In genomic region chr9:131179561-131180219, GRCh38 we compare ENCODE assay signal across 11 cellular contexts. TPM values are rescaled to one million over a fixed set of nuclear protein-coding genes. Genes with fewer than 3 reads are reported as not detected.
DNase-seq lines count a peak whose midpoint lies in the region; ATAC-seq and TF ChIP-seq lines count a peak whose summit lies in the region.
"Had no signal": no experiment of that assay in that cellular context is flagged by ENCODE, and none has a peak within 500 bp of the region (broad histone marks: within the 10 kb centered on the region; RNA-seq: fewer than 3 reads in every experiment).

No MANE protein-coding gene starts in this region.

- H3K9me3 ChIP-seq in AG04450 (ENCODE audit: control insufficient read depth, insufficient read depth, low read length), result no peaks in the 10 kb centered on the region
- H3K9me3 ChIP-seq: BLaER1 had no signal

- DNase-seq in AG04450 (ENCODE audit: low read depth, low spot score) (peak; percentile 85), HFFc6 (peak; percentile 87), activated B cell treated with CpG ODN at 0.5 μM for 24 hours (no peak), iris pigment epithelial cell (ENCODE audit: low read depth) (peak; percentile 84), cerebellum (ENCODE audit: low spot score) (no peak), NCI-H2196 (lab: John Stamatoyannopoulos, UW; ENCODE audit: unreplicated experiment) (no peak), HPDE6-E6E7 (ENCODE audit: extremely low spot score) (no peak)
- DNase-seq: dorsolateral prefrontal cortex, NCI-H1105 had no signal

- ATAC-seq in activated B cell treated with CpG ODN at 0.5 μM for 24 hours (ENCODE audit: low read depth), result peak; percentile 57
- ATAC-seq in HG03439 (IDR thresholded peaks at IDR 0.05; ENCODE audit: unreplicated experiment), result no peak

- CTCF ChIA-PET in AG04450 (lab: Charles Lee), result interaction anchor here (0.9 to 7.6 kb wide), 6 partner anchors 18 to 161 kb away, joined by 3 to 199 read pairs (median 4); no protein-coding TSS in a partner anchor
- CTCF ChIA-PET in activated B cell treated with CpG ODN at 0.5 μM for 24 hours (lab: Charles Lee), result interaction anchor here (0.8 to 8.6 kb wide), 8 partner anchors 26 to 156 kb away, joined by 3 to 198 read pairs (median 6); no protein-coding TSS in a partner anchor

- H3K9me3 Mint-ChIP-seq in HFFc6, result no peaks in the 10 kb centered on the region
- H3K9me3 Mint-ChIP-seq in activated B cell treated with CpG ODN at 0.5 μM for 24 hours, result no peaks in the 10 kb centered on the region

- H3K27ac Mint-ChIP-seq in HFFc6 (peak overlapping the region; percentile 94), activated B cell treated with CpG ODN at 0.5 μM for 24 hours (peak overlapping the region; percentile 68)

- intact Hi-C loops in activated B cell treated with CpG ODN at 0.5 μM for 24 hours (cut with micrococcal nuclease), result loop anchor here (2.0 kb wide), 1 partner anchor 121 kb away; no protein-coding TSS in a partner anchor

- TF ChIP-seq CTCF in AG04450 (IDR thresholded peaks at IDR 0.05; ENCODE audit: low read depth, low read length) (no peak), HFFc6 (IDR thresholded peaks at IDR 0.05) (no peak), activated B cell treated with CpG ODN at 0.5 μM for 24 hours (IDR thresholded peaks at IDR 0.05) (no peak)

- POLR2A ChIA-PET in AG04450 (lab: Yijun Ruan, JAX) (interaction anchor here (0.6 to 1.9 kb wide), 3 partner anchors 54 to 157 kb away, joined by 6 to 7 read pairs (median 6); partner anchors contain the start of gene NUP214), activated B cell treated with CpG ODN at 0.5 μM for 24 hours (lab: Charles Lee) (interaction anchor here (0.5 to 1.9 kb wide), 12 partner anchors 12 to 412 kb away, joined by 3 to 11 read pairs (median 5); partner anchors contain the start of genes FAM78A and NUP214)

- no peaks in the 10 kb centered on the region for H3K27me3 ChIP-seq in AG04450 (ENCODE audit: control insufficient read depth, insufficient read depth, low read length)
- H3K27me3 ChIP-seq: BLaER1, dorsolateral prefrontal cortex had no signal

- H3K4me1 Mint-ChIP-seq in HFFc6 (ENCODE audit: low read depth) (peaks cover 44% of the 10 kb centered on the region), activated B cell treated with CpG ODN at 0.5 μM for 24 hours (peaks cover 44% of the 10 kb centered on the region)

- no peak overlapping the region for H3K4me3 ChIP-seq in AG04450 (ENCODE audit: low read depth, low read length)
- H3K4me3 ChIP-seq: BLaER1, dorsolateral prefrontal cortex had no signal

- H3K36me3 Mint-ChIP-seq in HFFc6 (ENCODE audit: low read depth), result peaks cover 42% of the 10 kb centered on the region
- H3K36me3 Mint-ChIP-seq in activated B cell treated with CpG ODN at 0.5 μM for 24 hours (ENCODE audit: low read depth), result peaks cover 78% of the 10 kb centered on the region

- peak overlapping the region; percentile 84 for H3K4me3 Mint-ChIP-seq in HFFc6
- peak overlapping the region; percentile 39 for H3K4me3 Mint-ChIP-seq in activated B cell treated with CpG ODN at 0.5 μM for 24 hours

- H3K27me3 Mint-ChIP-seq in HFFc6 (ENCODE audit: insufficient read depth), result no peaks in the 10 kb centered on the region; the same call in 1 of the 2 replicates
- H3K27me3 Mint-ChIP-seq in activated B cell treated with CpG ODN at 0.5 μM for 24 hours, result no peaks in the 10 kb centered on the region

- H3K27ac ChIP-seq in AG04450 (ENCODE audit: low read depth, low read length), result peak overlapping the region; percentile 89
- H3K27ac ChIP-seq: BLaER1 had no signal

RNA-seq across cellular contexts. Expression of gene NUP214, which starts 54.3 kb away (rescaled TPM):
- polyA plus RNA-seq in AG04450 (2011; rRNA removed), result 7.9 and 12.4 TPM in 2 replicates
- polyA minus RNA-seq in AG04450 (2011; rRNA and poly(A)+ RNA removed), result 23.9 and 33.5 TPM in 2 replicates
- 10 to 100 TPM; 34.2 to 43.7 (median 39.3) TPM for total RNA-seq in HFFc6 (2021; fragmentation: NEBNext Ultra II Directional; extraction: Animal tissue kit (Norgen Biotek cat#: 25700))
- total RNA-seq in activated B cell treated with CpG ODN at 0.5 μM for 24 hours, result 72.2 and 90.9 TPM in 2 replicates
- total RNA-seq in cerebellum, result 26.2 TPM

Comparison
In these comparisons a context has a peak if more than half of its experiments do, and no peak if none do; other contexts are left out.
1. DNase-seq: peak in AG04450 (single experiment), HFFc6 (single experiment) and iris pigment epithelial cell (single experiment); none in activated B cell treated with CpG ODN at 0.5 μM for 24 hours (single experiment), cerebellum (single experiment), NCI-H2196 (single experiment) and HPDE6-E6E7 (single experiment).